In the genomic region with DNA sequence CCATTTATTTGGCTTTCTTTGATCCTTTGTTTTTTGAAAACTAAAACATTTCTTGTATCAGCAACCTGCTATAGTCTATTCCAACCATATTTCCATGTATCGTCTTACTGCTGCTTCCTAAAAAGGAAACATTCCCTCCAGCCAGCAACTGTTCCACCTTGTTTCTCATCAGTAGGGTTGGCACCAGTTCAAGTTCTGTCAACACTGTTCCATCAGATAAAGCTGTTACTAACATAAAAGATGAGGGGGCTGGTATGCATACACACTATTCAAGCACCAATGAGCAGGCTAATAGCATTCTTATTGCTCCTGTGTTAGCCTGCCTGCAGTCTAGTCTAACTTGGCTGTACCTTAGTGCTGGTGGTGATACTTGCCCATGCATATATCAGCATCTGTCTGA, we compare ENCODE assay signal across 10 cellular contexts.
DNase-seq lines count a peak whose midpoint lies in the region; ATAC-seq and TF ChIP-seq lines count a peak whose summit lies in the region.
"Had no signal": no experiment of that assay in that cellular context is flagged by ENCODE, and none has a peak within 500 bp of the region (broad histone marks: within the 10 kb centered on the region; RNA-seq: fewer than 3 reads in every experiment).

No MANE protein-coding gene starts in this region.

- H3K4me1 ChIP-seq in lower lobe of right lung, result no peaks in the 10 kb centered on the region

- no peak for TF ChIP-seq CTCF in lower lobe of right lung (IDR thresholded peaks at IDR 0.05)

- no peaks in the 10 kb centered on the region for H3K9me3 ChIP-seq in lower lobe of right lung

- intact Hi-C loops in lower lobe of right lung (cut with DNase I), result no loop called here

- no peak overlapping the region for H3K27ac ChIP-seq in lower lobe of right lung

- no peaks in the 10 kb centered on the region for H3K27me3 ChIP-seq in lower lobe of right lung (ENCODE audit: low read depth)

- no peaks in the 10 kb centered on the region for H3K36me3 ChIP-seq in lower lobe of right lung

- ATAC-seq in lower lobe of right lung, result no peak
- ATAC-seq: HCT116 had no signal

- no peak overlapping the region for H3K4me3 ChIP-seq in lower lobe of right lung

- DNase-seq in NCI-H2196 (lab: John Stamatoyannopoulos, UW; ENCODE audit: unreplicated experiment) (peak; percentile 5), NCI-H2196 treated with DMSO at 0.1 percent for 48 hours (lab: John Stamatoyannopoulos, UW; ENCODE audit: unreplicated experiment) (no peak), NCI-H226 (peak; percentile 21), cerebellar cortex (ENCODE audit: low spot score) (peak; percentile 48), renal cortical epithelial cell (ENCODE audit: low read depth) (peak; percentile 81), lower lobe of right lung (no peak), NCI-H1930 (lab: John Stamatoyannopoulos, UW) (no peak), GM19240 (ENCODE audit: insufficient read length, low spot score) (no peak)
- DNase-seq: stimulated activated CD8-positive, alpha-beta memory T cell treated with anti-CD3 and anti-CD28 coated beads, Interleukin-4, amount 100 ng/mL, for 48 hours had no signal

Comparison
In these comparisons a context has a peak if more than half of its experiments do, and no peak if none do; other contexts are left out.
1. DNase-seq: peak in NCI-H2196 (single experiment), NCI-H226 (single experiment), cerebellar cortex (single experiment) and renal cortical epithelial cell (single experiment); none in NCI-H2196 treated with DMSO at 0.1 percent for 48 hours (single experiment), lower lobe of right lung (single experiment), NCI-H1930 (0 of 2) and GM19240 (single experiment).